ENCODE assay signal across 21 cellular contexts in genomic region chr4:13580018-13580417, GRCh38. TPM values are rescaled to one million over a fixed set of nuclear protein-coding genes. Genes with fewer than 3 reads are reported as not detected.
"Had no signal": no experiment of that assay in that cellular context is flagged by ENCODE, and none has a peak within 500 bp of the region (broad histone marks: within the 10 kb centered on the region; RNA-seq: fewer than 3 reads in every experiment).

No MANE protein-coding gene starts in this region.

- ATAC-seq: activated naive CD4-positive, alpha-beta T cell treated with anti-CD3 and anti-CD28 coated beads, Interleukin-2, amount 50 U/mL, for 72 hours; activated T-helper 17 cell treated with anti-CD3 and anti-CD28 coated beads, Interleukin-2, amount 50 U/mL, for 72 hours; foreskin keratinocyte; left lobe of liver; lower lobe of right lung; mucosa of descending colon; right lobe of liver; WTC11 had no signal

- H3K27ac ChIP-seq: foreskin keratinocyte, lower lobe of right lung, right lobe of liver, skin epidermis, stomach, suprapubic skin, tibial nerve had no signal

- H3K9me3 ChIP-seq: lower lobe of right lung, mucosa of descending colon, right lobe of liver, stomach, suprapubic skin, tibial nerve had no signal

- DNase-seq: activated T-cell treated with anti-CD3 and anti-CD28 coated beads, Interleukin-2, amount 50 U/mL, for 1 hour; aorta; effector CD8-positive, alpha-beta T cell; foreskin keratinocyte; kidney; lower lobe of right lung; mesendoderm; mucosa of descending colon; nephron progenitor cell; occipital lobe; right lobe of liver; stimulated activated CD4-positive, alpha-beta T cell treated with anti-CD3 and anti-CD28 coated beads, Interleukin-1b, Interleukin-23, amount 100 ng/mL, for 48 hours; stomach had no signal

- H3K27me3 ChIP-seq: foreskin keratinocyte, right lobe of liver, stomach, suprapubic skin, tibial nerve had no signal

- H3K4me3 ChIP-seq: lower lobe of right lung, mucosa of descending colon, right lobe of liver, skin epidermis, stomach, suprapubic skin, tibial nerve had no signal

- H3K4me1 ChIP-seq: lower lobe of right lung, right lobe of liver, stomach, suprapubic skin, tibial nerve had no signal

RNA-seq across cellular contexts. Expression of gene NKX3-2, which starts 35.7 kb away (rescaled TPM):
- total RNA-seq: activated naive CD4-positive, alpha-beta T cell treated with anti-CD3 and anti-CD28 coated beads, Interleukin-2, amount 50 U/mL, for 72 hours; activated T-helper 17 cell treated with anti-CD3 and anti-CD28 coated beads, Interleukin-2, amount 50 U/mL, for 72 hours; glomerular endothelial cell; kidney; left lobe of liver; lower lobe of right lung; occipital lobe; right lobe of liver had no signal
- polyA plus RNA-seq: aorta had no signal
